ENCODE assay signal across 9 cellular contexts in genomic region chr13:92843549-92843948, GRCh38.
A peak's percentile ranks its signal among the peaks of the same experiment; 100 is the strongest.
DNase-seq lines count a peak whose midpoint lies in the region; ATAC-seq and TF ChIP-seq lines count a peak whose summit lies in the region.
"Had no signal": no experiment of that assay in that cellular context is flagged by ENCODE, and none has a peak within 500 bp of the region (broad histone marks: within the 10 kb centered on the region; RNA-seq: fewer than 3 reads in every experiment).

No MANE protein-coding gene starts in this region.

- no peak overlapping the region for H3K27ac ChIP-seq in left lung
- H3K27ac ChIP-seq: VCaP had no signal

- peaks cover 0 to 5% of the 10 kb centered on the region in 2 donors for H3K9me3 ChIP-seq in left lung

- H3K36me3 Mint-ChIP-seq in T-helper 2 cell treated with Interferon-gamma antibody and Interleukin-4, amounts not matched to agents 5 μg/mL and 100 μg/mL, for 36 hours (ENCODE audit: low read depth): no peaks in the 10 kb centered on the region

- no peaks in the 10 kb centered on the region for H3K27me3 Mint-ChIP-seq in T-helper 2 cell treated with Interferon-gamma antibody and Interleukin-4, amounts not matched to agents 5 μg/mL and 100 μg/mL, for 36 hours (ENCODE audit: low read depth)

- no peaks in the 10 kb centered on the region for H3K4me1 Mint-ChIP-seq in T-helper 2 cell treated with Interferon-gamma antibody and Interleukin-4, amounts not matched to agents 5 μg/mL and 100 μg/mL, for 36 hours (ENCODE audit: low read depth)

- intact Hi-C loops in left lung (cut with DNase I): no loop called here

- H3K27ac Mint-ChIP-seq in T-helper 2 cell treated with Interferon-gamma antibody and Interleukin-4, amounts not matched to agents 5 μg/mL and 100 μg/mL, for 36 hours: no peak overlapping the region

- H3K36me3 ChIP-seq in left lung: no peaks in the 10 kb centered on the region

- no peaks in the 10 kb centered on the region for H3K27me3 ChIP-seq in left lung

- no peaks in the 10 kb centered on the region for H3K4me1 ChIP-seq in left lung

- ATAC-seq in GM18517 (IDR thresholded peaks at IDR 0.05; ENCODE audit: unreplicated experiment): peak; percentile 69
- ATAC-seq in HG03571 (IDR thresholded peaks at IDR 0.05; ENCODE audit: unreplicated experiment): peak; percentile 62
- peak; percentile 21 for ATAC-seq in left lung
- no peak for ATAC-seq in GM19324 (IDR thresholded peaks at IDR 0.05; ENCODE audit: low FRiP score, unreplicated experiment)

- DNase-seq in RPMI8226 (peak; percentile 4), left lung (no peak), GM20000 (ENCODE audit: low spot score) (no peak)
- DNase-seq in T-helper 2 cell treated with Interferon-gamma antibody and Interleukin-4, amounts not matched to agents 5 μg/mL and 100 μg/mL, for 36 hours (ENCODE audit: low spot score): no peak
- no peak for DNase-seq in activated naive CD4-positive, alpha-beta T cell treated with Interleukin-2 at 50 U/mL for 16 hours

- no peak overlapping the region for H3K4me3 Mint-ChIP-seq in T-helper 2 cell treated with Interferon-gamma antibody and Interleukin-4, amounts not matched to agents 5 μg/mL and 100 μg/mL, for 36 hours

- peaks cover 21% of the 10 kb centered on the region for H3K9me3 Mint-ChIP-seq in T-helper 2 cell treated with Interferon-gamma antibody and Interleukin-4, amounts not matched to agents 5 μg/mL and 100 μg/mL, for 36 hours

- H3K4me3 ChIP-seq in left lung: no peak overlapping the region

- TF ChIP-seq CTCF in left lung (IDR thresholded peaks at IDR 0.05) (no peak), GM20000 (IDR thresholded peaks at IDR 0.05; ENCODE audit: extremely low read depth, missing control alignments) (no peak)
